In the genomic region with DNA sequence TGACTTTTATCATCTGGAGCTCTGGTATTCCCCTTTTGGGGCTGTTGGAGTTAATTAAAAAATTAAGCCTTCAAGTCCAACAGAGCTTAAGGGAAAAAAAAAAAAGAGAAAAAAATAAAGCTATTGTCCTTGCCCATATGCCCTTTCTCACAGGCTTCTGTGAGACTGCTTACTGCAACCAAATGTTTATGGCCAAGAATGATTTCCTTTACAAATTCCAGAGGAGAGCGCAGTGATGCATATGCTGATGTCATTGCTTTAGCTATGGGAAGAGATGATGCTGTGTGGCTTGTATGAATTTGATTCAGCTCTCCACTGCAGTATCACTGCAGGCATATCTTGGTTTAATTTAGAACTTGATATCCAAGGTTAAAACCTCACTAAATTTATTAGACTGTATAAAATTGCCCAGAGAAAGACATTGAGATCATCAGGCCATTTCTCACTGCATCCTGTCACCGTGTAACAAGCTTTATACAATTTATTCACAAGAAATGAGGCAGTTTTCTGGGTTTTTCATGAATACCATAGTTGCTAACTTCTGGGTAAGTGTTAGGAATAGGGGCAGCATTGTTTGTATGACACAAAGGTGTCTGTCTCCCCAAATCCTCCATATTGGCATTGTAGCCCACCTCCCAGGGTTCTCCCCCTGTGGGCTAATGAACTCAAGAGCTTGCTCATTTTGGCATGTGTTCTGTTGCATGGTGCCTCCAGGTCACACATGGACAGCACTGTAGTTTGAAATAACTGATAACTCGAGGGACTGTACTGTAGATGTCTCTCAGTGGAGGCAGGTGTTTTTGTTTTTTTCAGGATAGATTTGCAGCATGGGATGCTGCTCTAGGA, we compare ENCODE assay signal across 3 cellular contexts.
TF ChIP-seq lines count a peak whose summit lies in the region.

No MANE protein-coding gene starts in this region.

TF ChIP-seq in IMR-90, 13 proteins besides CTCF, POLR2A, EP300 and RAD21:
- TF ChIP-seq RFX5 (IDR thresholded peaks at IDR 0.05; ENCODE audit: low read depth, low read length) (no peak), MAZ (IDR thresholded peaks at IDR 0.05; ENCODE audit: borderline replicate concordance, low read depth, low read length) (no peak), MAFK (IDR thresholded peaks at IDR 0.05; ENCODE audit: low read depth, low read length) (peak; percentile 65), RCOR1 (IDR thresholded peaks at IDR 0.05; ENCODE audit: insufficient replicate concordance, low read length) (no peak), CEBPB (IDR thresholded peaks at IDR 0.05; ENCODE audit: low read depth, low read length) (peak; percentile 51), SMC3 (IDR thresholded peaks at IDR 0.05; ENCODE audit: low read depth, low read length) (no peak; the same call in 1 of the 2 replicates), ELK1 (IDR thresholded peaks at IDR 0.05; ENCODE audit: borderline replicate concordance, low read depth, low read length) (no peak), CHD1 (IDR thresholded peaks at IDR 0.05; ENCODE audit: low read depth, low read length) (no peak), BHLHE40 (IDR thresholded peaks at IDR 0.05; ENCODE audit: low read depth, low read length) (no peak), NFE2L2 (IDR thresholded peaks at IDR 0.05; ENCODE audit: low read depth, low read length) (peak; percentile 57; the same call in 1 of the 2 replicates), FOS (IDR thresholded peaks at IDR 0.05; ENCODE audit: low read depth, low read length) (peak; percentile 52), MXI1 (IDR thresholded peaks at IDR 0.05; ENCODE audit: borderline replicate concordance, low read depth, low read length) (no peak)
- TF ChIP-seq, protein P1, sequence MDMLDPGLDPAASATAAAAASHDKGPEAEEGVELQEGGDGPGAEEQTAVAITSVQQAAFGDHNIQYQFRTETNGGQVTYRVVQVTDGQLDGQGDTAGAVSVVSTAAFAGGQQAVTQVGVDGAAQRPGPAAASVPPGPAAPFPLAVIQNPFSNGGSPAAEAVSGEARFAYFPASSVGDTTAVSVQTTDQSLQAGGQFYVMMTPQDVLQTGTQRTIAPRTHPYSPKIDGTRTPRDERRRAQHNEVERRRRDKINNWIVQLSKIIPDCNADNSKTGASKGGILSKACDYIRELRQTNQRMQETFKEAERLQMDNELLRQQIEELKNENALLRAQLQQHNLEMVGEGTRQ (IDR thresholded peaks at IDR 0.05; ENCODE audit: low read depth, low read length), result no peak

TF ChIP-seq in HepG2, 621 proteins besides CTCF, POLR2A, EP300 and RAD21:
- TF ChIP-seq XRCC5 (optimal IDR thresholded peaks at IDR 0.05; ENCODE audit: low read length), result no peak
- TF ChIP-seq MNT (IDR thresholded peaks at IDR 0.05), result peak; percentile 52; the same call in 1 of the 2 replicates
- no peak for TF ChIP-seq GZF1 (CRISPR knock-in tag; IDR thresholded peaks at IDR 0.05)
- no peak for TF ChIP-seq CHD2 (IDR thresholded peaks at IDR 0.05; ENCODE audit: low read depth, low read length)

TF ChIP-seq in GM23338, 12 proteins besides CTCF, POLR2A, EP300 and RAD21:
- TF ChIP-seq STAT1 (IDR thresholded peaks at IDR 0.05; ENCODE audit: unreplicated experiment), result no peak
- TF ChIP-seq NANOG (IDR thresholded peaks at IDR 0.05; ENCODE audit: borderline replicate concordance), result no peak
- TF ChIP-seq ZNF114 (CRISPR knock-in tag; IDR thresholded peaks at IDR 0.05), result no peak
- TF ChIP-seq POLR2AphosphoS5 (IDR thresholded peaks at IDR 0.05; ENCODE audit: low read depth), result no peak
- TF ChIP-seq EZH2phosphoT487 (IDR thresholded peaks at IDR 0.05; ENCODE audit: unreplicated experiment), result no peak
- no peak for TF ChIP-seq REST (IDR thresholded peaks at IDR 0.05; ENCODE audit: unreplicated experiment)
- TF ChIP-seq, protein P2, sequence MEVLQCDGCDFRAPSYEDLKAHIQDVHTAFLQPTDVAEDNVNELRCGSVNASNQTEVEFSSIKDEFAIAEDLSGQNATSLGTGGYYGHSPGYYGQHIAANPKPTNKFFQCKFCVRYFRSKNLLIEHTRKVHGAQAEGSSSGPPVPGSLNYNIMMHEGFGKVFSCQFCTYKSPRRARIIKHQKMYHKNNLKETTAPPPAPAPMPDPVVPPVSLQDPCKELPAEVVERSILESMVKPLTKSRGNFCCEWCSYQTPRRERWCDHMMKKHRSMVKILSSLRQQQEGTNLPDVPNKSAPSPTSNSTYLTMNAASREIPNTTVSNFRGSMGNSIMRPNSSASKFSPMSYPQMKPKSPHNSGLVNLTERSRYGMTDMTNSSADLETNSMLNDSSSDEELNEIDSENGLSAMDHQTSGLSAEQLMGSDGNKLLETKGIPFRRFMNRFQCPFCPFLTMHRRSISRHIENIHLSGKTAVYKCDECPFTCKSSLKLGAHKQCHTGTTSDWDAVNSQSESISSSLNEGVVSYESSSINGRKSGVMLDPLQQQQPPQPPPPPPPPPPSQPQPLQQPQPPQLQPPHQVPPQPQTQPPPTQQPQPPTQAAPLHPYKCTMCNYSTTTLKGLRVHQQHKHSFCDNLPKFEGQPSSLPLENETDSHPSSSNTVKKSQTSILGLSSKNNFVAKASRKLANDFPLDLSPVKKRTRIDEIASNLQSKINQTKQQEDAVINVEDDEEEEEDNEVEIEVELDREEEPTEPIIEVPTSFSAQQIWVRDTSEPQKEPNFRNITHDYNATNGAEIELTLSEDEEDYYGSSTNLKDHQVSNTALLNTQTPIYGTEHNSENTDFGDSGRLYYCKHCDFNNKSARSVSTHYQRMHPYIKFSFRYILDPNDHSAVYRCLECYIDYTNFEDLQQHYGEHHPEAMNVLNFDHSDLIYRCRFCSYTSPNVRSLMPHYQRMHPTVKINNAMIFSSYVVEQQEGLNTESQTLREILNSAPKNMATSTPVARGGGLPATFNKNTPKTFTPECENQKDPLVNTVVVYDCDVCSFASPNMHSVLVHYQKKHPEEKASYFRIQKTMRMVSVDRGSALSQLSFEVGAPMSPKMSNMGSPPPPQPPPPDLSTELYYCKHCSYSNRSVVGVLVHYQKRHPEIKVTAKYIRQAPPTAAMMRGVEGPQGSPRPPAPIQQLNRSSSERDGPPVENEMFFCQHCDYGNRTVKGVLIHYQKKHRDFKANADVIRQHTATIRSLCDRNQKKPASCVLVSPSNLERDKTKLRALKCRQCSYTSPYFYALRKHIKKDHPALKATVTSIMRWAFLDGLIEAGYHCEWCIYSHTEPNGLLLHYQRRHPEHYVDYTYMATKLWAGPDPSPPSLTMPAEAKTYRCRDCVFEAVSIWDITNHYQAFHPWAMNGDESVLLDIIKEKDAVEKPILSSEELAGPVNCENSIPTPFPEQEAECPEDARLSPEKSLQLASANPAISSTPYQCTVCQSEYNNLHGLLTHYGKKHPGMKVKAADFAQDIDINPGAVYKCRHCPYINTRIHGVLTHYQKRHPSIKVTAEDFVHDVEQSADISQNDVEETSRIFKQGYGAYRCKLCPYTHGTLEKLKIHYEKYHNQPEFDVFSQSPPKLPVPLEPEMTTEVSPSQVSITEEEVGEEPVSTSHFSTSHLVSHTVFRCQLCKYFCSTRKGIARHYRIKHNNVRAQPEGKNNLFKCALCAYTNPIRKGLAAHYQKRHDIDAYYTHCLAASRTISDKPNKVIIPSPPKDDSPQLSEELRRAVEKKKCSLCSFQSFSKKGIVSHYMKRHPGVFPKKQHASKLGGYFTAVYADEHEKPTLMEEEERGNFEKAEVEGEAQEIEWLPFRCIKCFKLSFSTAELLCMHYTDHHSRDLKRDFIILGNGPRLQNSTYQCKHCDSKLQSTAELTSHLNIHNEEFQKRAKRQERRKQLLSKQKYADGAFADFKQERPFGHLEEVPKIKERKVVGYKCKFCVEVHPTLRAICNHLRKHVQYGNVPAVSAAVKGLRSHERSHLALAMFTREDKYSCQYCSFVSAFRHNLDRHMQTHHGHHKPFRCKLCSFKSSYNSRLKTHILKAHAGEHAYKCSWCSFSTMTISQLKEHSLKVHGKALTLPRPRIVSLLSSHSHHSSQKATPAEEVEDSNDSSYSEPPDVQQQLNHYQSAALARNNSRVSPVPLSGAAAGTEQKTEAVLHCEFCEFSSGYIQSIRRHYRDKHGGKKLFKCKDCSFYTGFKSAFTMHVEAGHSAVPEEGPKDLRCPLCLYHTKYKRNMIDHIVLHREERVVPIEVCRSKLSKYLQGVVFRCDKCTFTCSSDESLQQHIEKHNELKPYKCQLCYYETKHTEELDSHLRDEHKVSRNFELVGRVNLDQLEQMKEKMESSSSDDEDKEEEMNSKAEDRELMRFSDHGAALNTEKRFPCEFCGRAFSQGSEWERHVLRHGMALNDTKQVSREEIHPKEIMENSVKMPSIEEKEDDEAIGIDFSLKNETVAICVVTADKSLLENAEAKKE (CRISPR knock-in tag; IDR thresholded peaks at IDR 0.05), result no peak
- no peak for TF ChIP-seq CREB1 (CRISPR knock-in tag; IDR thresholded peaks at IDR 0.05; ENCODE audit: low read depth)
- no peak for TF ChIP-seq EZH2 (IDR thresholded peaks at IDR 0.05; ENCODE audit: low read depth, unreplicated experiment)
- no peak for TF ChIP-seq ZNF331 (CRISPR knock-in tag; IDR thresholded peaks at IDR 0.05; ENCODE audit: low read depth)
- no peak for TF ChIP-seq ETS1 (IDR thresholded peaks at IDR 0.05)
- TF ChIP-seq JUNB (IDR thresholded peaks at IDR 0.05; ENCODE audit: unreplicated experiment), result no peak
